Comparison of ENCODE assay signal across 22 cellular contexts in the genomic region with DNA sequence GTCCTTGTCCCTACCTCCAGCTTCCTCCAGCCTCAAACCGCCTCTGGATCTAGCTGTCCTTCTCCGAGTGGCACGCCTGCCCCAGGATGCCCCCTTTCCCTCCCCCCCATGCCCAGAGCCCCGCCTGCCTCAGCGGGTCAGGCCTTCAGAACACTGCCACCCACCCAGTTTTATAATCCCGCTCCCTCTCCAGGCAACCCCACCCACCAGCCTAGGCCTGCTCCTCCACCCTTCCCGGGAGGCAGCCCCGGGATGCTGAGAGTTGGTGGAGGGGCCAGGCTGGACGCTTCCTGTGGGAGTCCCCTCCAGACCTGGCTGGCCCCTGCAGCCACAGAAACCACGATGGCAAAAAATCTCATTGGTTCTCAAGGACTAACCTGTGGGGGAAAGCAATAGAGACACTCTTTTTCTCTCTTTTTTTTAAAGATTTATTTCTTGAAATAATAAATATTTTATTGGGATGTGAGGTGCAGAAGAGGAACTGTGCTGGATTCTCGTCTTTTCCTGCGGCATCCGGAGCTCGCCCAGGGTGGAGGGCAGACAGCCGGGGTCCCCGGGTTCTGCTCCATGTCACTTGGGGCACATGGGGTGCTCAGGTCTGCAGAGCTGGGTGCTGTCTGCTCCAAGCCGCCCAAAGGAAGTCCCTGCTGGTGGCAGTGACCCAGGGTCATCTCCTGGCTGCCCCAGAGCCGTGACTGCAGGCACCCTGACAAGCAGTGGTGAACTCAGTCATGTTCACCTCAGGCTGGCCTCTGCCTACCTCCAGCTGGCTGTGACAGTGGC.
"Had no signal": no experiment of that assay in that cellular context is flagged by ENCODE, and none has a peak within 500 bp of the region (broad histone marks: within the 10 kb centered on the region; RNA-seq: fewer than 3 reads in every experiment).

No MANE protein-coding gene starts in this region.

- H3K36me3 ChIP-seq: lower lobe of right lung, neutrophil, ovary, right atrium auricular region, right lobe of liver, tibial nerve, uterus had no signal

- H3K27ac ChIP-seq: lower lobe of right lung, neutrophil, ovary, right atrium auricular region, right lobe of liver, tibial nerve, uterus had no signal

- H3K4me3 ChIP-seq: lower lobe of right lung, ovary, right atrium auricular region, right lobe of liver, smooth muscle cell, tibial nerve, uterus had no signal

- DNase-seq: kidney glomerular epithelial cell; left cardiac atrium; left ventricle myocardium superior; lower lobe of right lung; mammary epithelial cell; mesenchymal stem cell; naive thymus-derived CD8-positive, alpha-beta T cell; occipital lobe; ovary; right lobe of liver; stimulated activated CD4-positive, alpha-beta T cell treated with anti-CD3 and anti-CD28 coated beads, Interleukin-1b, Interleukin-23, amount 100 ng/mL, for 48 hours; stimulated activated CD4-positive, alpha-beta T cell treated with anti-CD3 and anti-CD28 coated beads, Interleukin-2, amount 100 ng/mL, for 48 hours; stimulated activated CD4-positive, alpha-beta T cell treated with anti-CD3 and anti-CD28 coated beads, Interleukin-4, amount 100 ng/mL, for 4 hours; stimulated activated CD8-positive, alpha-beta memory T cell treated with anti-CD3 and anti-CD28 coated beads, Interleukin-4, amount 100 ng/mL, for 48 hours; stimulated activated naive CD4-positive, alpha-beta T cell treated with Interleukin-2 at 50 U/mL for 16 hours; stimulated activated naive CD8-positive, alpha-beta T cell treated with anti-CD3 and anti-CD28 coated beads, Interleukin-15, amount 100 ng/mL, for 72 hours; substantia nigra; uterus had no signal

- H3K4me1 ChIP-seq: lower lobe of right lung, right atrium auricular region, right lobe of liver, tibial nerve, uterus had no signal

- H3K27me3 ChIP-seq: ovary, right atrium auricular region, right lobe of liver, tibial nerve, uterus had no signal

- H3K4me2 ChIP-seq: smooth muscle cell had no signal

- H3K9me3 ChIP-seq: lower lobe of right lung, neutrophil, ovary, right atrium auricular region, right lobe of liver, tibial nerve, uterus had no signal
